In genomic region chr17:50258647-50259483, GRCh38 we compare ENCODE assay signal across 19 cellular contexts. TPM values are rescaled to one million over a fixed set of nuclear protein-coding genes. Genes with fewer than 3 reads are reported as not detected.
DNase-seq lines count a peak whose midpoint lies in the region; ATAC-seq, FAIRE-seq and TF ChIP-seq lines count a peak whose summit lies in the region.
"Had no signal": no experiment of that assay in that cellular context is flagged by ENCODE, and none has a peak within 500 bp of the region (broad histone marks: within the 10 kb centered on the region; RNA-seq: fewer than 3 reads in every experiment).

No MANE protein-coding gene starts in this region.

- TF ChIP-seq EP300 in gastroesophageal sphincter (IDR thresholded peaks at IDR 0.05) (no peak), sigmoid colon (IDR thresholded peaks at IDR 0.05) (no peak)

- TF ChIP-seq POLR2A in gastroesophageal sphincter (IDR thresholded peaks at IDR 0.05), result no peak
- TF ChIP-seq POLR2A in sigmoid colon (IDR thresholded peaks at IDR 0.05), result no peak

- no peak overlapping the region for H3K4me3 ChIP-seq in SK-N-MC
- H3K4me3 ChIP-seq in gastroesophageal sphincter, result no peak overlapping the region
- no peak overlapping the region for H3K4me3 ChIP-seq in sigmoid colon
- no peak overlapping the region for H3K4me3 ChIP-seq in small intestine (ENCODE audit: low read depth in 1 of 2, low read length in 2 of 2)
- H3K4me3 ChIP-seq: SJSA1 had no signal

- H3K9ac ChIP-seq in SK-N-MC (ENCODE audit: insufficient read length), result no peak overlapping the region

- no peak for FAIRE-seq in small intestine (lab: Jason Lieb, UNC)
- FAIRE-seq: bronchial epithelial cell, HTR-8/SVneo had no signal

- ATAC-seq in gastroesophageal sphincter (peak; percentile 46), GM19395 (IDR thresholded peaks at IDR 0.05; ENCODE audit: unreplicated experiment) (no peak), left lobe of liver (no peak)
- ATAC-seq: activated T-cell treated with anti-CD3 and anti-CD28 coated beads, Interleukin-2, amount 50 U/mL, for 4 hours; natural killer cell had no signal

- no peak for TF ChIP-seq CTCF in gastroesophageal sphincter (IDR thresholded peaks at IDR 0.05)
- TF ChIP-seq CTCF in sigmoid colon (IDR thresholded peaks at IDR 0.05), result no peak

- peaks cover 0 to 38% (median 4%) of the 10 kb centered on the region in 3 donors for H3K4me1 ChIP-seq in gastroesophageal sphincter
- H3K4me1 ChIP-seq in sigmoid colon, result peaks cover 0 to 52% (median 42%) of the 10 kb centered on the region in 4 donors
- H3K4me1 ChIP-seq in small intestine (ENCODE audit: control insufficient read depth in 2 of 2, insufficient read depth in 1 of 2, low read depth in 1 of 2, low read length in 1 of 2), result no peaks in the 10 kb centered on the region

- H3K27me3 ChIP-seq in gastroesophageal sphincter (peaks cover 12% of the 10 kb centered on the region), sigmoid colon (no peaks in the 10 kb centered on the region), small intestine (ENCODE audit: control insufficient read depth in 2 of 2, insufficient read depth in 2 of 2, low read length in 2 of 2) (no peaks in the 10 kb centered on the region)
- H3K27me3 ChIP-seq: SJSA1 had no signal

- DNase-seq in GM03348 (ENCODE audit: low spot score) (peak; percentile 91), SK-N-MC (ENCODE audit: low read depth, low spot score) (no peak), sigmoid colon (peak; percentile 72), small intestine (no peak), left lobe of liver (ENCODE audit: low spot score) (no peak)
- no peak for DNase-seq in stimulated activated CD4-positive, alpha-beta T cell treated with anti-CD3 and anti-CD28 coated beads, Interleukin-2, amount 100 ng/mL, for 48 hours
- DNase-seq: activated B cell treated with CpG ODN at 0.5 μM for 24 hours; activated T-cell treated with anti-CD3 and anti-CD28 coated beads, Interleukin-2, amount 50 U/mL, for 4 hours; natural killer cell; NCI-H1092; NCI-H526; stimulated activated CD4-positive, alpha-beta T cell treated with anti-CD3 and anti-CD28 coated beads, Interleukin-15, amount 100 ng/mL, for 24 hours; stimulated activated CD8-positive, alpha-beta memory T cell treated with anti-CD3 and anti-CD28 coated beads, Interleukin-4, amount 100 ng/mL, for 48 hours had no signal

- WGBS in gastroesophageal sphincter (ENCODE audit: low coverage in 1 of 2), 2 donors, result 86% methylated on average over 1 of the region's 14 CpGs; no CpG with 5 or more reads in 1 of the 2 donors
- 68 to 70% methylated on average over 14 of the region's 14 CpGs for WGBS in sigmoid colon, 2 donors
- WGBS in small intestine, 3 donors, result 60 to 79% (median 67%) methylated on average over 14 of the region's 14 CpGs

- peak overlapping the region; percentile 30; the same call in 1 of the 2 replicates for H3K27ac ChIP-seq in SK-N-MC
- peak overlapping the region in 3 of 4 donors; percentile 45 to 61 (median 48) for H3K27ac ChIP-seq in gastroesophageal sphincter
- peak overlapping the region in 3 of 4 donors; percentile 54 to 81 (median 73) for H3K27ac ChIP-seq in sigmoid colon
- no peak overlapping the region for H3K27ac ChIP-seq in small intestine (ENCODE audit: low read depth in 1 of 2, low read length in 1 of 2)
- H3K27ac ChIP-seq: SJSA1 had no signal

- H3K9me3 ChIP-seq in SK-N-MC (ENCODE audit: low read depth, low read length), result no peaks in the 10 kb centered on the region
- no peaks in the 10 kb centered on the region for H3K9me3 ChIP-seq in gastroesophageal sphincter
- no peaks in the 10 kb centered on the region for H3K9me3 ChIP-seq in sigmoid colon
- no peaks in the 10 kb centered on the region for H3K9me3 ChIP-seq in small intestine (ENCODE audit: control insufficient read depth, low read depth)
- H3K9me3 ChIP-seq: SJSA1 had no signal

- intact Hi-C loops in sigmoid colon (cut with DNase I), result no loop called here

- no peaks in the 10 kb centered on the region for H3K36me3 ChIP-seq in SK-N-MC (ENCODE audit: insufficient read depth, low read length)
- H3K36me3 ChIP-seq in gastroesophageal sphincter, result no peaks in the 10 kb centered on the region
- H3K36me3 ChIP-seq in sigmoid colon, result no peaks in the 10 kb centered on the region
- H3K36me3 ChIP-seq in small intestine (ENCODE audit: control insufficient read depth in 2 of 2, insufficient read depth in 2 of 2, low read length in 2 of 2), result no peaks in the 10 kb centered on the region
- H3K36me3 ChIP-seq: SJSA1 had no signal

RNA-seq across cellular contexts. Expression of gene TMEM92, which starts 15.4 kb away (rescaled TPM):
- total RNA-seq in gastroesophageal sphincter (under 1 TPM in 1 of 4 donors, not detected in 3; 0.16 TPM), sigmoid colon (not detected), left lobe of liver (3.0 TPM)
- polyA plus RNA-seq in sigmoid colon (1 to 10 TPM; 2.5 to 9.7 (median 3.6) TPM), small intestine (10 to 100 TPM; 29.1 to 53.5 (median 39.1) TPM)
- total RNA-seq: activated B cell treated with CpG ODN at 0.5 μM for 24 hours; activated T-cell treated with anti-CD3 and anti-CD28 coated beads, Interleukin-2, amount 50 U/mL, for 4 hours; natural killer cell had no signal
- polyA plus RNA-seq: CD14-positive monocyte had no signal

RNA-seq across cellular contexts. Expression of gene COL1A1, which starts 57.4 kb away (rescaled TPM):
- 10 to 100 TPM; 14.6 to 92.9 (median 69.7) TPM for total RNA-seq in gastroesophageal sphincter
- 100 to 1,000 TPM in 1 of 4 donors, 10 to 100 TPM in 3; 43.6 to 459 (median 71.4) TPM for total RNA-seq in sigmoid colon
- 10 to 100 TPM in 2 of 3 donors, 1 to 10 TPM in 1; 7.8 to 96.7 (median 10.2) TPM for polyA plus RNA-seq in sigmoid colon
- polyA plus RNA-seq in small intestine, result 10 to 100 TPM in 1 of 3 donors, 1 to 10 TPM in 2; 2.2 to 51.6 (median 2.7) TPM
- 19.3 TPM for total RNA-seq in left lobe of liver
- polyA plus RNA-seq: CD14-positive monocyte had no signal

Comparison
In these comparisons a context has a peak if more than half of its experiments do, and no peak if none do; other contexts are left out.
1. DNase-seq: peak in GM03348 (single experiment) and sigmoid colon (single experiment); none in SK-N-MC (single experiment), stimulated activated CD4-positive, alpha-beta T cell treated with anti-CD3 and anti-CD28 coated beads, Interleukin-2, amount 100 ng/mL, for 48 hours (0 of 2), small intestine (single experiment) and left lobe of liver (single experiment).
2. H3K27ac ChIP-seq: peak in SK-N-MC (single experiment), gastroesophageal sphincter (3 of 4) and sigmoid colon (3 of 4); none in small intestine (0 of 2).